Comparison of ENCODE assay signal across 8 cellular contexts in genomic region chr1:1910033-1910465, GRCh38.
A peak's percentile ranks its signal among the peaks of the same experiment; 100 is the strongest.
DNase-seq lines count a peak whose midpoint lies in the region; TF ChIP-seq lines count a peak whose summit lies in the region.

No MANE protein-coding gene starts in this region.

- H3K9ac ChIP-seq in BLaER1 treated with 17β-estradiol and CSF1 and Interleukin-3, amounts not matched to agents 10 nM and 100 nM: peak overlapping the region in 8 of 11 experiments; percentile 45 to 73 (median 70); a peak in 12 of 22 replicates
- H3K9ac ChIP-seq in MM.1S (ENCODE audit: low read length): no peak overlapping the region; the same call in 1 of the 2 replicates
- H3K9ac ChIP-seq in duodenal mucosa (ENCODE audit: low read depth in 1 of 2, low read length in 2 of 2): no peak overlapping the region

- H3K27ac ChIP-seq in BLaER1 treated with 17β-estradiol and CSF1 and Interleukin-3, amounts not matched to agents 10 nM and 100 nM: peak overlapping the region in 5 of 11 experiments; percentile 61 to 74 (median 67); a peak in 9 of 22 replicates
- H3K27ac ChIP-seq in MM.1S (ENCODE audit: low read length) (peak overlapping the region; percentile 72; the same call in 1 of the 2 replicates), duodenal mucosa (ENCODE audit: low read depth, low read length) (peak overlapping the region; percentile 13)

- H3K27me3 ChIP-seq in BLaER1 treated with 17β-estradiol and CSF1 and Interleukin-3, amounts not matched to agents 10 nM and 100 nM: no peaks in the 10 kb centered on the region
- H3K27me3 ChIP-seq in MM.1S (replicated peaks; ENCODE audit: insufficient read depth, low read length) (peaks cover 2% of the 10 kb centered on the region; the same call in 1 of the 2 replicates), duodenal mucosa (ENCODE audit: control insufficient read depth in 1 of 2, insufficient read depth in 2 of 2, low read length in 2 of 2) (no peaks in the 10 kb centered on the region)

- H3K4me2 ChIP-seq in BLaER1 treated with 17β-estradiol and CSF1 and Interleukin-3, amounts not matched to agents 10 nM and 100 nM: peak overlapping the region; percentile 63 to 89 (median 77); a peak in 21 of 22 replicates
- peak overlapping the region; percentile 39; the same call in 1 of the 2 replicates for H3K4me2 ChIP-seq in MM.1S (ENCODE audit: low read depth, low read length)

- no peaks in the 10 kb centered on the region for H3K9me2 ChIP-seq in MM.1S (replicated peaks; ENCODE audit: insufficient read depth, low read length)

- peaks cover 0 to 10% (median 0%) of the 10 kb centered on the region in 11 experiments; a peak in 3 of 22 replicates for H4K20me1 ChIP-seq in BLaER1 treated with 17β-estradiol and CSF1 and Interleukin-3, amounts not matched to agents 10 nM and 100 nM
- no peaks in the 10 kb centered on the region for H4K20me1 ChIP-seq in MM.1S (ENCODE audit: insufficient read depth, low read length)

- no peaks in the 10 kb centered on the region for H3K9me3 ChIP-seq in BLaER1 treated with 17β-estradiol and CSF1 and Interleukin-3, amounts not matched to agents 10 nM and 100 nM (replicated peaks in 1 of 11)
- H3K9me3 ChIP-seq in MM.1S (replicated peaks; ENCODE audit: insufficient read depth, low read length): no peaks in the 10 kb centered on the region
- no peaks in the 10 kb centered on the region for H3K9me3 ChIP-seq in duodenal mucosa (ENCODE audit: control insufficient read depth in 1 of 2, low read length in 2 of 2)

- peaks cover 22% of the 10 kb centered on the region for H3K4me1 Mint-ChIP-seq in nephron

- H3K36me3 Mint-ChIP-seq in nephron (ENCODE audit: low read depth): no peaks in the 10 kb centered on the region

- H3K4me1 ChIP-seq in BLaER1 treated with 17β-estradiol and CSF1 and Interleukin-3, amounts not matched to agents 10 nM and 100 nM: peaks cover 32 to 62% (median 48%) of the 10 kb centered on the region in 10 experiments
- H3K4me1 ChIP-seq in MM.1S (ENCODE audit: low read length): peaks cover 40% of the 10 kb centered on the region
- H3K4me1 ChIP-seq in duodenal mucosa (ENCODE audit: control insufficient read depth in 1 of 2, insufficient read depth in 2 of 2, low read length in 2 of 2): peaks cover 18 to 22% of the 10 kb centered on the region in 2 donors

- TF ChIP-seq CTCF in MM.1S (IDR thresholded peaks at IDR 0.05; ENCODE audit: low read length) (no peak), nephron (IDR thresholded peaks at IDR 0.05; ENCODE audit: unreplicated experiment in 3 of 3) (no peak)

- H3K27me3 Mint-ChIP-seq in nephron (ENCODE audit: low read depth): peaks cover 10% of the 10 kb centered on the region

- peak overlapping the region in 3 of 10 experiments; percentile 41 to 59 (median 54); a peak in 3 of 20 replicates for H3K4me3 ChIP-seq in BLaER1 treated with 17β-estradiol and CSF1 and Interleukin-3, amounts not matched to agents 10 nM and 100 nM
- H3K4me3 ChIP-seq in MM.1S (ENCODE audit: low read length) (no peak overlapping the region), duodenal mucosa (ENCODE audit: low read depth in 1 of 2, low read length in 2 of 2) (peak overlapping the region in 1 of 2 donors; percentile 43)

- DNase-seq in MM.1S (no peak), cerebellar cortex (ENCODE audit: low spot score) (no peak), NCI-H1694 treated with DMSO at 0.1 percent for 48 hours (lab: John Stamatoyannopoulos, UW) (no peak), NCI-H1105 treated with DMSO at 0.1 percent for 48 hours (lab: John Stamatoyannopoulos, UW) (no peak), EL (no peak)

- H3K79me2 ChIP-seq in MM.1S (ENCODE audit: low read length): peaks cover 7% of the 10 kb centered on the region

- no peak overlapping the region for H2AFZ ChIP-seq in MM.1S (ENCODE audit: low read length)

- H3K4me3 Mint-ChIP-seq in nephron: peak overlapping the region; percentile 79 to 87 (median 86)

- no peaks in the 10 kb centered on the region for H3K9me3 Mint-ChIP-seq in nephron

- peaks cover 26% of the 10 kb centered on the region for H3F3A ChIP-seq in MM.1S (ENCODE audit: insufficient read depth, low read length)

- no peaks in the 10 kb centered on the region for H3K36me3 ChIP-seq in BLaER1 treated with 17β-estradiol and CSF1 and Interleukin-3, amounts not matched to agents 10 nM and 100 nM
- H3K36me3 ChIP-seq in MM.1S (replicated peaks; ENCODE audit: insufficient read depth, low read length): no peaks in the 10 kb centered on the region
- no peaks in the 10 kb centered on the region for H3K36me3 ChIP-seq in duodenal mucosa (ENCODE audit: control insufficient read depth in 1 of 2, insufficient read depth in 2 of 2, low read length in 2 of 2)

- H3K27ac Mint-ChIP-seq in nephron: peak overlapping the region in 2 of 3 experiments; percentile 39 to 78

Comparison
In these comparisons a context has a peak if more than half of its experiments do, and no peak if none do; other contexts are left out.
1. H3K9ac ChIP-seq: peak in BLaER1 treated with 17β-estradiol and CSF1 and Interleukin-3, amounts not matched to agents 10 nM and 100 nM (8 of 11); none in MM.1S (single experiment) and duodenal mucosa (0 of 2).